Comparison of ENCODE assay signal across 1 cellular context in the genomic region with DNA sequence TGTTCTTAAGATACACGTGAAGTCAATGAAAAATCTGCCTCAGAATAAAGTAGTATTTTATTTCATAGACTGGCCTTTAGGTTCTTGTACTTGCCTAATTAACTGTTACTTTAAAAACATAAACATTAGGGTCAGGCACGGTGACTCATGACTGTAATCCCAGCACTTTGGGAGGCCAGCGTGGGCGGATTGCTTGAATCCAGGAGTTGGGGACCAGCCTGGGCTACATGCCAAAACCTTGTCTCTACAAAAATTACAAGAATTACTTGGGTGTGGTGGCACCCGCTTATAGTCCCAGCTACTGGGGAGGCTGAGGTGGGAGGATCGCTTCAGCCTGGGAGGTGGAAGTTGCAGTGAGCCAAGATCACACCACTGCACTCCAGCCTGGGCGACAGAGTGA.
A peak's percentile ranks its signal among the peaks of the same experiment; 100 is the strongest.
TF ChIP-seq lines count a peak whose summit lies in the region.

No MANE protein-coding gene starts in this region.

TF ChIP-seq in HEK293, 187 proteins besides CTCF, POLR2A, EP300 and RAD21 (continued from another document and continues in another):
- TF ChIP-seq ZSCAN4 (tag by site-specific recombination; IDR thresholded peaks at IDR 0.05): no peak
- TF ChIP-seq ZXDB (tag by site-specific recombination; IDR thresholded peaks at IDR 0.05): no peak; the same call in 1 of the 2 replicates
- TF ChIP-seq ZNF555 (tag by site-specific recombination; conservative IDR thresholded peaks at IDR 0.05): no peak
- no peak for TF ChIP-seq SALL2 (tag by site-specific recombination; IDR thresholded peaks at IDR 0.05; ENCODE audit: borderline replicate concordance)
- TF ChIP-seq EGR2 (tag by site-specific recombination; IDR thresholded peaks at IDR 0.05; ENCODE audit: low read depth): 0 out of 2 replicates have a peak, but pooled peaks have one; percentile 33
- no peak for TF ChIP-seq ZNF169 (tag by site-specific recombination; IDR thresholded peaks at IDR 0.05)
- TF ChIP-seq, protein P1, sequence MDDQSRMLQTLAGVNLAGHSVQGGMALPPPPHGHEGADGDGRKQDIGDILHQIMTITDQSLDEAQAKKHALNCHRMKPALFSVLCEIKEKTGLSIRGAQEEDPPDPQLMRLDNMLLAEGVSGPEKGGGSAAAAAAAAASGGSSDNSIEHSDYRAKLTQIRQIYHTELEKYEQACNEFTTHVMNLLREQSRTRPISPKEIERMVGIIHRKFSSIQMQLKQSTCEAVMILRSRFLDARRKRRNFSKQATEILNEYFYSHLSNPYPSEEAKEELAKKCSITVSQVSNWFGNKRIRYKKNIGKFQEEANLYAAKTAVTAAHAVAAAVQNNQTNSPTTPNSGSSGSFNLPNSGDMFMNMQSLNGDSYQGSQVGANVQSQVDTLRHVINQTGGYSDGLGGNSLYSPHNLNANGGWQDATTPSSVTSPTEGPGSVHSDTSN (CRISPR knock-in tag; IDR thresholded peaks at IDR 0.05): no peak
- TF ChIP-seq ZNF394 (tag by site-specific recombination; IDR thresholded peaks at IDR 0.05; ENCODE audit: borderline replicate concordance): no peak
- no peak for TF ChIP-seq GLI4 (tag by site-specific recombination; IDR thresholded peaks at IDR 0.05)
- TF ChIP-seq ZNF362 (tag by site-specific recombination; IDR thresholded peaks at IDR 0.05): no peak
- TF ChIP-seq BCL11A (tag by site-specific recombination; IDR thresholded peaks at IDR 0.05; ENCODE audit: low read depth): no peak
- TF ChIP-seq ZNF704 (tag by site-specific recombination; IDR thresholded peaks at IDR 0.05): no peak
- TF ChIP-seq OVOL3 (tag by site-specific recombination; IDR thresholded peaks at IDR 0.05): no peak
- no peak for TF ChIP-seq HOXD13 (CRISPR knock-in tag; IDR thresholded peaks at IDR 0.05; ENCODE audit: borderline replicate concordance)
- no peak for TF ChIP-seq ZNF292 (tag by site-specific recombination; IDR thresholded peaks at IDR 0.05; ENCODE audit: borderline replicate concordance, low read depth)
- no peak for TF ChIP-seq ZNF626 (tag by site-specific recombination; IDR thresholded peaks at IDR 0.05)
- TF ChIP-seq RBAK (tag by site-specific recombination; IDR thresholded peaks at IDR 0.05): no peak
- no peak for TF ChIP-seq ZBTB6 (tag by site-specific recombination; IDR thresholded peaks at IDR 0.05)
- 0 out of 2 replicates have a peak, but pooled peaks have one; percentile 23 for TF ChIP-seq HIC1 (tag by site-specific recombination; IDR thresholded peaks at IDR 0.05)
- TF ChIP-seq AEBP2 (tag by site-specific recombination; IDR thresholded peaks at IDR 0.05; ENCODE audit: borderline replicate concordance): no peak
- no peak for TF ChIP-seq ZNF155 (tag by site-specific recombination; IDR thresholded peaks at IDR 0.05)
- no peak for TF ChIP-seq ZNF580 (tag by site-specific recombination; IDR thresholded peaks at IDR 0.05)
- no peak for TF ChIP-seq ZNF174 (tag by site-specific recombination; IDR thresholded peaks at IDR 0.05)
- TF ChIP-seq ZBTB1 (tag by site-specific recombination; IDR thresholded peaks at IDR 0.05): no peak
- TF ChIP-seq ZNF677 (tag by site-specific recombination; IDR thresholded peaks at IDR 0.05): no peak
- no peak for TF ChIP-seq ZNF146 (tag by site-specific recombination; IDR thresholded peaks at IDR 0.05)
- peak; percentile 55 for TF ChIP-seq PATZ1 (tag by site-specific recombination; IDR thresholded peaks at IDR 0.05)
- TF ChIP-seq ZNF341 (tag by site-specific recombination; IDR thresholded peaks at IDR 0.05; ENCODE audit: low read depth): no peak
- TF ChIP-seq ZNF2 (tag by site-specific recombination; IDR thresholded peaks at IDR 0.05): no peak
- no peak for TF ChIP-seq KLF7 (tag by site-specific recombination; IDR thresholded peaks at IDR 0.05; ENCODE audit: borderline replicate concordance)
- no peak for TF ChIP-seq ZBTB48 (tag by site-specific recombination; IDR thresholded peaks at IDR 0.05)
- TF ChIP-seq ZNF416 (tag by site-specific recombination; IDR thresholded peaks at IDR 0.05): no peak
- no peak for TF ChIP-seq ZNF114 (tag by site-specific recombination; IDR thresholded peaks at IDR 0.05)
- no peak for TF ChIP-seq ZNF280C (tag by site-specific recombination; IDR thresholded peaks at IDR 0.05)
- no peak for TF ChIP-seq ZFP69B (tag by site-specific recombination; IDR thresholded peaks at IDR 0.05)
- no peak for TF ChIP-seq ZNF138 (tag by site-specific recombination; IDR thresholded peaks at IDR 0.05; ENCODE audit: borderline replicate concordance)
- TF ChIP-seq ZNF701 (tag by site-specific recombination; IDR thresholded peaks at IDR 0.05): no peak
- TF ChIP-seq ZNF548 (tag by site-specific recombination; IDR thresholded peaks at IDR 0.05): no peak
- peak; percentile 85; the same call in 1 of the 2 replicates for TF ChIP-seq MZF1 (tag by site-specific recombination; IDR thresholded peaks at IDR 0.05; ENCODE audit: borderline replicate concordance)
- no peak for TF ChIP-seq BCL6B (tag by site-specific recombination; IDR thresholded peaks at IDR 0.05)
- TF ChIP-seq ZNF248 (tag by site-specific recombination; IDR thresholded peaks at IDR 0.05): no peak
- TF ChIP-seq ZNF843 (tag by site-specific recombination; IDR thresholded peaks at IDR 0.05): no peak
- peak; percentile 85 for TF ChIP-seq GLIS1 (tag by site-specific recombination; IDR thresholded peaks at IDR 0.05)
- peak; percentile 72 for TF ChIP-seq WT1 (tag by site-specific recombination; IDR thresholded peaks at IDR 0.05)
- no peak for TF ChIP-seq ZNF530 (tag by site-specific recombination; IDR thresholded peaks at IDR 0.05; ENCODE audit: low read depth)
- TF ChIP-seq ZNF121 (tag by site-specific recombination; IDR thresholded peaks at IDR 0.05): no peak
- TF ChIP-seq, protein P2, sequence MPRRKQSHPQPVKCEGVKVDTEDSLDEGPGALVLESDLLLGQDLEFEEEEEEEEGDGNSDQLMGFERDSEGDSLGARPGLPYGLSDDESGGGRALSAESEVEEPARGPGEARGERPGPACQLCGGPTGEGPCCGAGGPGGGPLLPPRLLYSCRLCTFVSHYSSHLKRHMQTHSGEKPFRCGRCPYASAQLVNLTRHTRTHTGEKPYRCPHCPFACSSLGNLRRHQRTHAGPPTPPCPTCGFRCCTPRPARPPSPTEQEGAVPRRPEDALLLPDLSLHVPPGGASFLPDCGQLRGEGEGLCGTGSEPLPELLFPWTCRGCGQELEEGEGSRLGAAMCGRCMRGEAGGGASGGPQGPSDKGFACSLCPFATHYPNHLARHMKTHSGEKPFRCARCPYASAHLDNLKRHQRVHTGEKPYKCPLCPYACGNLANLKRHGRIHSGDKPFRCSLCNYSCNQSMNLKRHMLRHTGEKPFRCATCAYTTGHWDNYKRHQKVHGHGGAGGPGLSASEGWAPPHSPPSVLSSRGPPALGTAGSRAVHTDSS (tag by site-specific recombination; IDR thresholded peaks at IDR 0.05): no peak
